8 cellular contexts compared by ENCODE assay signal in genomic region chr7:143287321-143287934, GRCh38. TPM values are rescaled to one million over a fixed set of nuclear protein-coding genes. Genes with fewer than 3 reads are reported as not detected.
DNase-seq lines count a peak whose midpoint lies in the region; ATAC-seq and TF ChIP-seq lines count a peak whose summit lies in the region.

No MANE protein-coding gene starts in this region.

- H3K4me3 Mint-ChIP-seq in Calu3 (ENCODE audit: low read depth, unreplicated experiment): peak overlapping the region; percentile 89

- peak overlapping the region; percentile 19; the same call in 1 of the 2 replicates for H3K27ac ChIP-seq in SJCRH30
- peak overlapping the region; percentile 88 to 96 (median 94) for H3K27ac ChIP-seq in esophagus squamous epithelium
- H3K27ac ChIP-seq in rectal smooth muscle tissue (ENCODE audit: low read depth, low read length): peak overlapping the region; percentile 57

- no peak for TF ChIP-seq CTCF in Calu3 (IDR thresholded peaks at IDR 0.05; ENCODE audit: unreplicated experiment)
- no peak for TF ChIP-seq CTCF in esophagus squamous epithelium (IDR thresholded peaks at IDR 0.05)

- H3K4me3 ChIP-seq in SJCRH30 (peak overlapping the region; percentile 80), esophagus squamous epithelium (peak overlapping the region; percentile 4 to 96 (median 83)), rectal smooth muscle tissue (ENCODE audit: low read length) (peak overlapping the region; percentile 63)

- peaks cover 68% of the 10 kb centered on the region for H3K36me3 Mint-ChIP-seq in Calu3 (ENCODE audit: insufficient read depth, unreplicated experiment)

- WGBS in esophagus squamous epithelium, 2 donors: 72 to 81% methylated on average over 11 to 14 of the region's 17 CpGs

- H3K27me3 ChIP-seq in SJCRH30 (no peaks in the 10 kb centered on the region), esophagus squamous epithelium (no peaks in the 10 kb centered on the region), rectal smooth muscle tissue (ENCODE audit: control insufficient read depth, insufficient read depth, low read length) (no peaks in the 10 kb centered on the region)

- H3K9ac ChIP-seq in rectal smooth muscle tissue (ENCODE audit: low read length): no peak overlapping the region

- no TSS peak for BruUV-seq in Calu3 (replicated peaks; lab: Mats Ljungman, UMichigan)

- H3K4me1 Mint-ChIP-seq in Calu3 (ENCODE audit: low read depth, unreplicated experiment): peaks cover 43% of the 10 kb centered on the region

- in situ Hi-C loops in G401 (cut with HindIII; ENCODE audit: low sequenced_read_pairs): no loop called here

- H3K4me1 ChIP-seq in SJCRH30: peaks cover 13% of the 10 kb centered on the region
- peaks cover 16 to 38% (median 17%) of the 10 kb centered on the region in 3 donors for H3K4me1 ChIP-seq in esophagus squamous epithelium
- H3K4me1 ChIP-seq in rectal smooth muscle tissue (ENCODE audit: control insufficient read depth, insufficient read depth, low read length): peaks cover 14% of the 10 kb centered on the region

- ATAC-seq in HG03097 (IDR thresholded peaks at IDR 0.05; ENCODE audit: low FRiP score, unreplicated experiment) (no peak), GM18873 (IDR thresholded peaks at IDR 0.05; ENCODE audit: low FRiP score, unreplicated experiment) (no peak)

- H3K9me3 Mint-ChIP-seq in Calu3 (ENCODE audit: low read depth, unreplicated experiment): peaks cover 3% of the 10 kb centered on the region

- H3K27ac Mint-ChIP-seq in Calu3 (ENCODE audit: unreplicated experiment): peak overlapping the region; percentile 79

- TF ChIP-seq POLR2A in esophagus squamous epithelium (IDR thresholded peaks at IDR 0.05): peak in 1 of 4 donors; percentile 13

- H3K9me3 ChIP-seq in SJCRH30 (replicated peaks): no peaks in the 10 kb centered on the region
- H3K9me3 ChIP-seq in esophagus squamous epithelium: no peaks in the 10 kb centered on the region

- H3K36me3 ChIP-seq in SJCRH30: peaks cover 19% of the 10 kb centered on the region
- peaks cover 0 to 13% (median 8%) of the 10 kb centered on the region in 3 donors for H3K36me3 ChIP-seq in esophagus squamous epithelium
- H3K36me3 ChIP-seq in rectal smooth muscle tissue (ENCODE audit: control insufficient read depth, insufficient read depth, low read length): peaks cover 6% of the 10 kb centered on the region

- DNase-seq in Calu3 (no peak), SJCRH30 (no peak), esophagus squamous epithelium (lab: John Stamatoyannopoulos, UW) (no peak), G401 (ENCODE audit: low spot score) (no peak), D341Med (ENCODE audit: low spot score) (no peak)

- CTCF ChIA-PET in Calu3 (lab: Charles Lee): interaction anchor here (0.5 to 1.2 kb wide), 5 partner anchors 8 to 504 kb away, joined by 3 to 7 read pairs (median 5); no protein-coding TSS in a partner anchor

- H3K27me3 Mint-ChIP-seq in Calu3 (ENCODE audit: unreplicated experiment): no peaks in the 10 kb centered on the region

- intact Hi-C loops in Calu3 (cut with micrococcal nuclease; ENCODE audit: unreplicated experiment) (no loop called here), esophagus squamous epithelium (cut with DNase I) (no loop called here)

RNA-seq across cellular contexts. Expression of gene CASP2, which starts 0.7 kb away (rescaled TPM):
- 51.3 and 53.8 TPM in 2 replicates for total RNA-seq in Calu3 (2022)
- total RNA-seq in SJCRH30 (2014; rRNA removed; shearing (Covaris generic)): 36.6 and 39.1 TPM in 2 replicates
- 10 to 100 TPM in 3 of 4 donors, 1 to 10 TPM in 1; 8.8 to 24.6 (median 12.2) TPM for total RNA-seq in esophagus squamous epithelium
- 4.9 and 5.9 TPM in 2 replicates for total RNA-seq in G401 (2014; rRNA removed; shearing (Covaris generic))

RNA-seq across cellular contexts. Expression of gene TMEM139, which starts 2.7 kb away (rescaled TPM):
- total RNA-seq in Calu3 (2022): 48.4 and 49.3 TPM in 2 replicates
- total RNA-seq in SJCRH30 (2014; rRNA removed; shearing (Covaris generic)): 0.97 and 2.5 TPM in 2 replicates
- 1 to 10 TPM in 1 of 4 donors, under 1 TPM in 1, not detected in 2; 0.15 to 3.6 TPM for total RNA-seq in esophagus squamous epithelium
- total RNA-seq in G401 (2014; rRNA removed; shearing (Covaris generic)): not detected in 2 replicates

RNA-seq across cellular contexts. Expression of gene GSTK1, which starts 24.2 kb away (rescaled TPM):
- total RNA-seq in Calu3 (2022) (109 and 116 TPM in 2 replicates), esophagus squamous epithelium (100 to 1,000 TPM in 3 of 4 donors, 10 to 100 TPM in 1; 96.2 to 166 (median 149) TPM)
- 35.2 and 35.6 TPM in 2 replicates for total RNA-seq in SJCRH30 (2014; rRNA removed; shearing (Covaris generic))
- 3.2 and 7.0 TPM in 2 replicates for total RNA-seq in G401 (2014; rRNA removed; shearing (Covaris generic))

RNA-seq across cellular contexts. Expression of gene CLCN1, which starts 28.5 kb away (rescaled TPM):
- total RNA-seq in Calu3 (2022): 0.34 and 0.61 TPM in 2 replicates
- total RNA-seq in SJCRH30 (2014; rRNA removed; shearing (Covaris generic)): not detected in 2 replicates
- under 1 TPM in 3 of 4 donors, not detected in 1; under 0.01 to 0.91 (median 0.13) TPM for total RNA-seq in esophagus squamous epithelium
- not detected in 2 replicates for total RNA-seq in G401 (2014; rRNA removed; shearing (Covaris generic))

Comparison
In these comparisons a context has a peak if more than half of its experiments do, and no peak if none do; other contexts are left out.
1. H3K27ac ChIP-seq: peak in every context shown above with its lines; median percentile 94 in esophagus squamous epithelium; 57 in rectal smooth muscle tissue; 19 in SJCRH30.
2. RNA of gene TMEM139, which starts 2.7 kb away (total RNA-seq): 48.4 to 49.3 TPM in Calu3; 0.97 to 2.5 TPM in SJCRH30, 0.15 to 3.6 TPM in esophagus squamous epithelium and not detected in G401; every median in the first group is over 10 times any median in the second.
3. Peak in every context shown above with its lines, with median percentiles within 50 percentile points of each other: H3K4me3 ChIP-seq.